Comparison of ENCODE assay signal across 11 cellular contexts in the genomic region with DNA sequence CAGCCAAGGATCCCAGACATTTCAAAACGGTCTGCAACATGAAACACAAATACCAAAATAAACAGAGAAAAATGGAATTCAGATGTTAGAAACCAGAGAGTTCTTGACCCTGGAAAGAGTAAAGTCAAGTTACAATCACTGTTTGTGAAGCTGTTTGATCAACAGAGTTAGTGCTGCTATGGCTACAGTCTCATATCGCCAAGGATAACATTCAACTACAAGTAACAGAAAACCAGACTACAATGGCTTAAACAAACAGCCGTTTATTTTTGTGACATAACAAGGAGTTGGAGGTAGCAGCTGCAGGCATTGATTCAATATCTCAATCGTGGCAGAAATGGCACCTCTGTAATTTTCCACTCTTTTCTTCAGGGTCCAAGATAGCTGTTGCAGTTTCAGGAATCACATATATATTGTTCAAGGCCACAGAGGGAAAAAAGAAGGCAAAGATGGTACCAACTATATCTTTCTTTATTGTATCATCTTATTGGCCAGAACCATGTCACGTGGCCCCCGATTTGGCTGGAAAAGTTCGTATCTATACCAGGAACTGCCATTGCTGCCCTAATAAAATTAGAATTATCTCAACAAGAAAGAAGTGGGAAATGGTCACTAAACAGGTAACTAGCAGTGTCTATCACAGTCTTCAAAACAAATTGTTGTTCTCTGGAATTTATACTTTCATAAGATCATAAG. TPM values are rescaled to one million over a fixed set of nuclear protein-coding genes. Genes with fewer than 3 reads are reported as not detected.
A peak's percentile ranks its signal among the peaks of the same experiment; 100 is the strongest.
DNase-seq lines count a peak whose midpoint lies in the region; ATAC-seq and TF ChIP-seq lines count a peak whose summit lies in the region.
"Had no signal": no experiment of that assay in that cellular context is flagged by ENCODE, and none has a peak within 500 bp of the region (broad histone marks: within the 10 kb centered on the region; RNA-seq: fewer than 3 reads in every experiment).

No MANE protein-coding gene starts in this region.

- POLR2A ChIA-PET in RWPE1 (lab: Yijun Ruan, JAX; ENCODE audit: low non-redundant PET) = no interaction called here

- no peak for ATAC-seq in GM18870 (IDR thresholded peaks at IDR 0.05; ENCODE audit: unreplicated experiment)
- ATAC-seq: gastrocnemius medialis had no signal

- no peak overlapping the region for H3K4me3 ChIP-seq in osteoblast (ENCODE audit: insufficient read depth, low read length)
- H3K4me3 ChIP-seq: gastrocnemius medialis, sigmoid colon had no signal

- no peaks in the 10 kb centered on the region for H3K27me3 ChIP-seq in osteoblast (ENCODE audit: insufficient read depth, low read length)
- H3K27me3 ChIP-seq: gastrocnemius medialis, sigmoid colon had no signal

- H3K9me3 ChIP-seq in osteoblast (ENCODE audit: low read depth, low read length) = no peaks in the 10 kb centered on the region
- H3K9me3 ChIP-seq: gastrocnemius medialis, sigmoid colon had no signal

- H3K27ac ChIP-seq in osteoblast (ENCODE audit: low read depth, low read length) = no peak overlapping the region
- no peak overlapping the region for H3K27ac ChIP-seq in RWPE1
- H3K27ac ChIP-seq: gastrocnemius medialis had no signal

- DNase-seq in DMS153 (lab: John Stamatoyannopoulos, UW) (peak; percentile 85), NCI-H2196 treated with DMSO at 0.1 percent for 48 hours (lab: John Stamatoyannopoulos, UW; ENCODE audit: unreplicated experiment) (peak; percentile 34), fibroblast of gingiva (ENCODE audit: low read depth) (peak; percentile 92), osteoblast (ENCODE audit: insufficient read length, low spot score, missing footprints) (peak; percentile 62), RKO (ENCODE audit: low spot score) (no peak), T-helper 2 cell (no peak), RWPE1 (ENCODE audit: low spot score) (no peak)
- DNase-seq: gastrocnemius medialis, sigmoid colon had no signal

- H2AFZ ChIP-seq in osteoblast (ENCODE audit: low read length) = no peak overlapping the region

- TF ChIP-seq CTCF in osteoblast (IDR thresholded peaks at IDR 0.05; ENCODE audit: extremely low read depth, low read depth, low read length) = no peak
- no peak for TF ChIP-seq CTCF in RWPE1 (conservative IDR thresholded peaks at IDR 0.05; ENCODE audit: low read depth)

- H3K36me3 ChIP-seq in osteoblast (ENCODE audit: insufficient read depth, low read length) = no peaks in the 10 kb centered on the region
- H3K36me3 ChIP-seq: gastrocnemius medialis, sigmoid colon had no signal

- peaks cover 9% of the 10 kb centered on the region for H3K4me1 ChIP-seq in osteoblast (ENCODE audit: insufficient read depth, low read length)
- H3K4me1 ChIP-seq: gastrocnemius medialis had no signal

- H3K79me2 ChIP-seq in osteoblast (ENCODE audit: insufficient read depth, low read length) = no peaks in the 10 kb centered on the region

- no peaks in the 10 kb centered on the region for H4K20me1 ChIP-seq in osteoblast (ENCODE audit: insufficient read depth, low read length)

- H3K4me2 ChIP-seq in osteoblast (ENCODE audit: insufficient read depth, low read length) = peak overlapping the region; percentile 15

- CTCF ChIA-PET in RWPE1 (lab: Yijun Ruan, JAX) = no interaction called here

RNA-seq across cellular contexts. Expression of gene HNRNPLL, which starts 17.7 kb away (rescaled TPM):
- 46.0 and 53.9 TPM in 2 replicates for total RNA-seq in osteoblast

RNA-seq across cellular contexts. Expression of gene GALM, which starts 45.5 kb away (rescaled TPM):
- 50.7 and 54.2 TPM in 2 replicates for total RNA-seq in osteoblast
- total RNA-seq: MCF 10A had no signal

Comparison
In these comparisons a context has a peak if more than half of its experiments do, and no peak if none do; other contexts are left out.
1. DNase-seq: peak in DMS153 (single experiment), NCI-H2196 treated with DMSO at 0.1 percent for 48 hours (single experiment), fibroblast of gingiva (single experiment) and osteoblast (single experiment); none in RKO (single experiment), T-helper 2 cell (0 of 5) and RWPE1 (single experiment).